ENCODE assay signal across 8 cellular contexts in the genomic region with DNA sequence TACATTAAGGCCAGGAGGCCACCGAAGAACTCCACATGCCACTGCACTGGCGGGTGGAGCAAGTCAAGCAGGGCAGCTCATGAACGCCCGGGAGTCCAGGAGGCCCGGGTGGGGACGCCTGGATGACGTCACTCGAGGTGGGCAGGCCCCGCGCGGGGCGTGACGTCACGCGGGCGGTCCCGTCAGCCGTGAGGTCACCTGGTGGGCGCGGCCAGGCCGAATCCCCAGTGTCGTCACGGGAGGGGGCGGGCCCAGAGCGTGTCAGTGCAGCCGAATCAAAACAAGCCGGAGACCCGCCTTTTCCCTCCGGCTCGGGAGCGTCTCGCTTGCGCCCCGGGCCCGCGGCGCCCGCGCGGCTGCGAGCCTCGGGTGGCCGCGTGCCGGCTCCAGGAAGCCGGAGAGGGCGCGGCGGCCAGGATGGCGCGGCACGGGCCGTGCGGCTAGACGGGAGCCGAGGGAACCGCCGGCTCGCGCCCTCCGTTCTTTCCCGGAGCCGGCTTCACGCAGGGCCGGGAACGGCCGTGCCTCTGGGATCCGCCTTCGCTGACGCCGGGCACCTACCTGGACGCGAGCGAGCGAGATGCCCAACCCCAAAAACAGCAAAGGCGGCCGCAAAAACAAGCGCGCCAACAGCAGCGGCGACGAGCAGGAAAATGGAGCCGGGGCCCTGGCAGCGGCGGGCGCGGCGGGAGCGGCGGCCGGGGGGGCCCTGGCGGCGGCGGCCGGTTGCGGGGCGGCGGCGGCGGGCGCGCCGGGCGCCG. TPM values are rescaled to one million over a fixed set of nuclear protein-coding genes. Genes with fewer than 3 reads are reported as not detected.
DNase-seq lines count a peak whose midpoint lies in the region; ATAC-seq and TF ChIP-seq lines count a peak whose summit lies in the region.

A gene with protein sequence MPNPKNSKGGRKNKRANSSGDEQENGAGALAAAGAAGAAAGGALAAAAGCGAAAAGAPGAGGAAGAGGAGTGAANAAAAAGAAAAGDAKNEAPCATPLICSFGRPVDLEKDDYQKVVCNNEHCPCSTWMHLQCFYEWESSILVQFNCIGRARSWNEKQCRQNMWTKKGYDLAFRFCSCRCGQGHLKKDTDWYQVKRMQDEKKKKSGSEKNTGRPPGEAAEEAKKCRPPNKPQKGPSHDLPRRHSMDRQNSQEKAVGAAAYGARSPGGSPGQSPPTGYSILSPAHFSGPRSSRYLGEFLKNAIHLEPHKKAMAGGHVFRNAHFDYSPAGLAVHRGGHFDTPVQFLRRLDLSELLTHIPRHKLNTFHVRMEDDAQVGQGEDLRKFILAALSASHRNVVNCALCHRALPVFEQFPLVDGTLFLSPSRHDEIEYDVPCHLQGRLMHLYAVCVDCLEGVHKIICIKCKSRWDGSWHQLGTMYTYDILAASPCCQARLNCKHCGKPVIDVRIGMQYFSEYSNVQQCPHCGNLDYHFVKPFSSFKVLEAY (plus strand): TSS at position 264 of the 761 bp plus-strand sequence. CDS start 317 bp downstream, at position 581.

- POLR2A ChIA-PET in A673 (lab: Charles Lee; ENCODE audit: low non-redundant PET), result no interaction called here

- H3K36me3 ChIP-seq in A673 (ENCODE audit: insufficient read depth, low read length, poor library complexity, severe bottlenecking), result no peaks in the 10 kb centered on the region
- no peaks in the 10 kb centered on the region; the same call in 1 of the 2 replicates for H3K36me3 ChIP-seq in WERI-Rb-1
- no peaks in the 10 kb centered on the region for H3K36me3 ChIP-seq in breast epithelium
- H3K36me3 ChIP-seq in skeletal muscle tissue (ENCODE audit: control insufficient read depth in 3 of 3, insufficient read depth in 3 of 3, low read length in 3 of 3), result peaks cover 0 to 3% (median 3%) of the 10 kb centered on the region in 3 donors

- H3K4me3 ChIP-seq in A673 (ENCODE audit: low read depth, low read length, poor library complexity, severe bottlenecking), result peak within 1 kb of the TSS; percentile 86
- peak within 1 kb of the TSS; percentile 82 for H3K4me3 ChIP-seq in WERI-Rb-1 (ENCODE audit: low read depth, low read length)
- H3K4me3 ChIP-seq in breast epithelium, result peak within 1 kb of the TSS; percentile 88 to 97 (median 89)
- H3K4me3 ChIP-seq in iPS-18c (ENCODE audit: insufficient read depth, low read depth, low read length), result peak within 1 kb of the TSS; percentile 78
- peak within 1 kb of the TSS; percentile 81 to 91 (median 84) for H3K4me3 ChIP-seq in skeletal muscle tissue (ENCODE audit: low read length in 3 of 3)

- H3K9ac ChIP-seq in skeletal muscle tissue (ENCODE audit: low read depth in 1 of 3, low read length in 3 of 3), result peak within 1 kb of the TSS; percentile 83 to 95 (median 90)

- H3K27ac ChIP-seq in A673 (ENCODE audit: low read depth, low read length, poor library complexity, severe bottlenecking) (peak within 1 kb of the TSS; percentile 79), WERI-Rb-1 (peak within 1 kb of the TSS; percentile 37), breast epithelium (peak within 1 kb of the TSS; percentile 98 to 99), skeletal muscle tissue (ENCODE audit: low read depth, low read length) (peak within 1 kb of the TSS; percentile 87)

- no TSS peak for BruUV-seq in A673 (replicated peaks; lab: Mats Ljungman, UMichigan)

- H3K9me3 ChIP-seq in A673 (ENCODE audit: low read depth, low read length, poor library complexity, severe bottlenecking) (no peaks in the 10 kb centered on the region), WERI-Rb-1 (ENCODE audit: severe bottlenecking) (no peaks in the 10 kb centered on the region), breast epithelium (no peaks in the 10 kb centered on the region), iPS-18c (ENCODE audit: control insufficient read depth, insufficient read depth, low read length) (no peaks in the 10 kb centered on the region), skeletal muscle tissue (ENCODE audit: control insufficient read depth in 3 of 3, low read length in 3 of 3) (no peaks in the 10 kb centered on the region)

- peak; percentile 95 for DNase-seq in A673 (ENCODE audit: low spot score)
- peak; percentile 95 for DNase-seq in NCI-H2227 (lab: John Stamatoyannopoulos, UW; ENCODE audit: unreplicated experiment)
- DNase-seq in WERI-Rb-1, result peak; percentile 95
- peak; percentile 97 to 98 for DNase-seq in breast epithelium (ENCODE audit: low spot score in 2 of 2)

- peak; percentile 42 for TF ChIP-seq POLR2A in breast epithelium (IDR thresholded peaks at IDR 0.05)

- no peaks in the 10 kb centered on the region for H3K27me3 ChIP-seq in A673 (replicated peaks; ENCODE audit: insufficient read depth, low read depth, low read length, poor library complexity)
- no peaks in the 10 kb centered on the region for H3K27me3 ChIP-seq in WERI-Rb-1 (ENCODE audit: insufficient read depth, low read depth, severe bottlenecking)
- H3K27me3 ChIP-seq in breast epithelium, result no peaks in the 10 kb centered on the region
- H3K27me3 ChIP-seq in skeletal muscle tissue (ENCODE audit: control insufficient read depth in 3 of 3, insufficient read depth in 3 of 3, low read length in 3 of 3), result no peaks in the 10 kb centered on the region

- TF ChIP-seq CTCF in A673 (conservative IDR thresholded peaks at IDR 0.05; ENCODE audit: low read depth, low read length) (no peak), WERI-Rb-1 (IDR thresholded peaks at IDR 0.05; ENCODE audit: low read depth, low read length) (no peak), breast epithelium (IDR thresholded peaks at IDR 0.05) (no peak)

- CTCF ChIA-PET in A673 (lab: Charles Lee), result interaction anchor here (0.6 kb wide), 1 partner anchor 18 kb away, joined by 4 read pairs; no protein-coding TSS in a partner anchor

- H3K4me1 ChIP-seq in A673 (ENCODE audit: insufficient read depth, low read length, poor library complexity, severe bottlenecking), result peaks cover 5% of the 10 kb centered on the region
- no peaks in the 10 kb centered on the region for H3K4me1 ChIP-seq in breast epithelium
- peaks cover 8 to 31% (median 29%) of the 10 kb centered on the region in 3 donors for H3K4me1 ChIP-seq in skeletal muscle tissue (ENCODE audit: control insufficient read depth in 3 of 3, insufficient read depth in 3 of 3, low read length in 3 of 3)

- ATAC-seq in GM18870 (IDR thresholded peaks at IDR 0.05; ENCODE audit: unreplicated experiment) (peak; percentile 77), HG03135 (IDR thresholded peaks at IDR 0.05; ENCODE audit: unreplicated experiment) (peak; percentile 81)

- intact Hi-C loops in A673 (cut with micrococcal nuclease; ENCODE audit: unreplicated experiment) (no loop called here), breast epithelium (cut with DNase I; ENCODE audit: low total_unique reads) (loop anchor here (5.0 kb wide), 1 partner anchor 1437 kb away; no protein-coding TSS in a partner anchor)

RNA-seq across cellular contexts. Expression of the gene that starts here (rescaled TPM):
- total RNA-seq in A673 (2021) (14.3 and 15.3 TPM in 2 replicates), breast epithelium (10 to 100 TPM; 35.1 to 54.3 (median 49.3) TPM), skeletal muscle tissue (17.7 TPM)

Comparison
In these comparisons a context has a peak if more than half of its experiments do, and no peak if none do; other contexts are left out.
1. Peak in every context shown above with its lines: DNase-seq, ATAC-seq, H3K4me3 ChIP-seq and H3K27ac ChIP-seq.
2. H3K27ac ChIP-seq: peak in every context shown above with its lines; median percentile 98 in breast epithelium; 87 in skeletal muscle tissue; 79 in A673; 37 in WERI-Rb-1.